In the genomic region with DNA sequence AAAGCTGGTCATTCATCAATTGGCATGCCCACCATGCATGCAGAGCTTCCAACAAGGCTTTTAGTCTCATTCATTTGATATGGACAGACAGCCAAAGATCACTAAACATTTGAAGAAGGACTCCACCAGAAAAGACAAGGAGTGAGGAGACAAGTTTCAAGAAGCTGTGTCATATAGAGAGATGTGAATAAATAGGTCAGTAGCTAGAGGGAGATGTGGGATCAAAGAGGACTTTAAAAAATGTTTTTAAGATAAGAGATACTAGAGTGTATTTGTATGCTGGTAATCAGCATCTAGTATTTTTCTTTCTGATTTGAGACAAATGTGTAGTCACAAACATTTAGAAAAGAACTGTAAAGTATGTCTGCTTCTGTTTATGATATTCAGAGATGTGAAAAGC, we compare ENCODE assay signal across 1 cellular context.
TF ChIP-seq lines count a peak whose summit lies in the region.

No MANE protein-coding gene starts in this region.

TF ChIP-seq in K562, 482 proteins besides CTCF, POLR2A, EP300 and RAD21:
- TF ChIP-seq, protein P1, sequence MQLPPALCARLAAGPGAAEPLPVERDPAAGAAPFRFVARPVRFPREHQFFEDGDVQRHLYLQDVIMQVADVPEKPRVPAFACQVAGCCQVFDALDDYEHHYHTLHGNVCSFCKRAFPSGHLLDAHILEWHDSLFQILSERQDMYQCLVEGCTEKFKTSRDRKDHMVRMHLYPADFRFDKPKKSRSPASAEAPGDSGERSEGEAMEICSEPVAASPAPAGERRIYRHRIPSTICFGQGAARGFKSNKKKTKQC (CRISPR knock-in tag; IDR thresholded peaks at IDR 0.05), result no peak
- TF ChIP-seq ZFPM2 (CRISPR knock-in tag; IDR thresholded peaks at IDR 0.05) (no peak), SOX6 (IDR thresholded peaks at IDR 0.05) (no peak), TBL1XR1 (IDR thresholded peaks at IDR 0.05; ENCODE audit: low read length in 2 of 2) (no peak), FOXJ3 (CRISPR knock-in tag; IDR thresholded peaks at IDR 0.05) (no peak)
- TF ChIP-seq, protein P2, sequence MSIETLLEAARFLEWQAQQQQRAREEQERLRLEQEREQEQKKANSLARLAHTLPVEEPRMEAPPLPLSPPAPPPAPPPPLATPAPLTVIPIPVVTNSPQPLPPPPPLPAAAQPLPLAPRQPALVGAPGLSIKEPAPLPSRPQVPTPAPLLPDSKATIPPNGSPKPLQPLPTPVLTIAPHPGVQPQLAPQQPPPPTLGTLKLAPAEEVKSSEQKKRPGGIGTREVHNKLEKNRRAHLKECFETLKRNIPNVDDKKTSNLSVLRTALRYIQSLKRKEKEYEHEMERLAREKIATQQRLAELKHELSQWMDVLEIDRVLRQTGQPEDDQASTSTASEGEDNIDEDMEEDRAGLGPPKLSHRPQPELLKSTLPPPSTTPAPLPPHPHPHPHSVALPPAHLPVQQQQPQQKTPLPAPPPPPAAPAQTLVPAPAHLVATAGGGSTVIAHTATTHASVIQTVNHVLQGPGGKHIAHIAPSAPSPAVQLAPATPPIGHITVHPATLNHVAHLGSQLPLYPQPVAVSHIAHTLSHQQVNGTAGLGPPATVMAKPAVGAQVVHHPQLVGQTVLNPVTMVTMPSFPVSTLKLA (conservative IDR thresholded peaks at IDR 0.05), result no peak
